Comparison of ENCODE assay signal across 13 cellular contexts in genomic region chr19:49058592-49058991, GRCh38. TPM values are rescaled to one million over a fixed set of nuclear protein-coding genes. Genes with fewer than 3 reads are reported as not detected.
DNase-seq lines count a peak whose midpoint lies in the region; ATAC-seq, FAIRE-seq and TF ChIP-seq lines count a peak whose summit lies in the region.
"Had no signal": no experiment of that assay in that cellular context is flagged by ENCODE, and none has a peak within 500 bp of the region (broad histone marks: within the 10 kb centered on the region; RNA-seq: fewer than 3 reads in every experiment).

No MANE protein-coding gene starts in this region.

- H3K4me3 ChIP-seq in GM12878 (no peak overlapping the region), mesendoderm (ENCODE audit: low read length) (no peak overlapping the region)
- H3K4me3 ChIP-seq: testis had no signal

- H3K27me3 ChIP-seq in GM12878 (replicated peaks in 1 of 2; ENCODE audit: control insufficient read depth in 2 of 2, insufficient read depth in 2 of 2, low read length in 1 of 2) (peaks cover 3 to 16% of the 10 kb centered on the region in 2 experiments; a peak in 3 of 4 replicates), mesendoderm (ENCODE audit: insufficient read depth, low read length, poor library complexity) (peaks cover 2% of the 10 kb centered on the region)
- H3K27me3 ChIP-seq: testis had no signal

- POLR2A ChIA-PET in GM12878 (lab: Charles Lee) = no interaction called here

- in situ Hi-C loops in GM13976 (cut with MboI; ENCODE audit: low sequenced_read_pairs, unreplicated experiment) = no loop called here
- in situ Hi-C loops in GM12878 (cut with MboI) = no loop called here

- RAD21 ChIA-PET in GM12878 (lab: Charles Lee; ENCODE audit: unreplicated experiment) = no interaction called here

- peak; percentile 22 for DNase-seq in DMS53 (lab: John Stamatoyannopoulos, UW)
- no peak for DNase-seq in DMS53 treated with DMSO at 0.1 percent for 48 hours (lab: John Stamatoyannopoulos, UW; ENCODE audit: unreplicated experiment)
- DNase-seq in GM13976 (ENCODE audit: low spot score) = peak; percentile 55
- no peak for DNase-seq in GM12878 (ENCODE audit: low read depth, low spot score)
- DNase-seq in mesendoderm = peak; percentile 41
- no peak for DNase-seq in amniotic stem cell (lab: John Stamatoyannopoulos, UW)
- no peak for DNase-seq in SKM-1 (lab: John Stamatoyannopoulos, UW; ENCODE audit: unreplicated experiment)
- DNase-seq: NCI-H510A treated with DMSO at 0.1 percent for 48 hours, testis had no signal

- H4K20me1 ChIP-seq in GM12878 (ENCODE audit: control insufficient read depth, insufficient read depth) = no peaks in the 10 kb centered on the region

- intact Hi-C loops in GM12878 (cut with micrococcal nuclease; ENCODE audit: unreplicated experiment) = no loop called here

- TF ChIP-seq CTCF in GM13976 (IDR thresholded peaks at IDR 0.05; ENCODE audit: borderline replicate concordance, control extremely low read depth, extremely low read depth, insufficient read depth, missing control alignments) = no peak
- no peak for TF ChIP-seq CTCF in GM12878 (IDR thresholded peaks at IDR 0.05 in 2 of 3, conservative IDR thresholded peaks at IDR 0.05 in 1 of 3; ENCODE audit: control insufficient read depth in 2 of 3, extremely low read depth in 1 of 3, insufficient read depth in 1 of 3, low read depth in 3 of 3, low read length in 3 of 3)

- H3K79me1 ChIP-seq in mesendoderm (ENCODE audit: low read length) = no peaks in the 10 kb centered on the region

- no peaks in the 10 kb centered on the region for H3K9me3 ChIP-seq in GM12878 (replicated peaks; ENCODE audit: control insufficient read depth, insufficient read depth, low read length)
- H3K9me3 ChIP-seq: testis had no signal

- H3K36me3 ChIP-seq in GM12878 (ENCODE audit: control insufficient read depth in 2 of 2, insufficient read depth in 2 of 2, low read length in 1 of 2) = no peaks in the 10 kb centered on the region
- H3K36me3 ChIP-seq in mesendoderm (ENCODE audit: control insufficient read depth, insufficient read depth, low read length) = no peaks in the 10 kb centered on the region

- H2AK5ac ChIP-seq in mesendoderm (ENCODE audit: low read length) = no peak overlapping the region

- TF ChIP-seq EP300 in GM12878 (IDR thresholded peaks at IDR 0.05; ENCODE audit: borderline replicate concordance in 1 of 2, control insufficient read depth in 1 of 2, low read depth in 2 of 2, low read length in 2 of 2) = no peak

- no peaks in the 10 kb centered on the region for H3K79me2 ChIP-seq in GM12878 (ENCODE audit: control insufficient read depth, insufficient read depth, low read length)
- no peaks in the 10 kb centered on the region for H3K79me2 ChIP-seq in mesendoderm (ENCODE audit: control insufficient read depth, insufficient read depth, low read length)

- TF ChIP-seq POLR2A in GM12878 (IDR thresholded peaks at IDR 0.05; ENCODE audit: low read depth, low read length) = no peak

- WGBS in GM12878 (ENCODE audit: insufficient coverage, insufficient replicate concordance, low lambda C conversion rate, missing lambda C conversion rate) = 35% methylated on average over 10 of the region's 10 CpGs
- WGBS in mesendoderm (ENCODE audit: extremely low coverage, insufficient coverage, low lambda C conversion rate) = no CpG with 5 or more reads among the region's 10 CpGs

- no peak overlapping the region for H3K4ac ChIP-seq in mesendoderm (ENCODE audit: low read depth, low read length)

- ATAC-seq in GM12878 = peak; percentile 37; the same call in 2 of the 3 replicates
- ATAC-seq in HG03521 (IDR thresholded peaks at IDR 0.05; ENCODE audit: unreplicated experiment) = no peak

- FAIRE-seq in GM12878 (lab: Jason Lieb, UNC) = no peak
- FAIRE-seq: A204.1 had no signal

- no TSS peak for BruUV-seq in GM12878 (replicated peaks; lab: Mats Ljungman, UMichigan)

- H3K56ac ChIP-seq in mesendoderm (ENCODE audit: low read length) = no peak overlapping the region

- no peak overlapping the region for H3K23ac ChIP-seq in mesendoderm (ENCODE audit: low read length)

- H3K9ac ChIP-seq in GM12878 (ENCODE audit: control insufficient read depth, insufficient read depth, low read length) = no peak overlapping the region
- H3K9ac ChIP-seq in mesendoderm (ENCODE audit: low read length) = no peak overlapping the region

- CTCF ChIA-PET in GM12878 (lab: Yijun Ruan, JAX) = interaction anchor here (1.2 kb wide), 1 partner anchor 48 kb away, joined by 3 read pairs; no protein-coding TSS in a partner anchor

- no peak overlapping the region for H3K4me2 ChIP-seq in GM12878 (ENCODE audit: control insufficient read depth, insufficient read depth)
- no peak overlapping the region for H3K4me2 ChIP-seq in mesendoderm (ENCODE audit: low read length)

- no peak overlapping the region for H2BK15ac ChIP-seq in mesendoderm (replicated peaks; ENCODE audit: low read depth)

- SMC1A ChIA-PET in GM12878 (lab: Charles Lee; ENCODE audit: uncharacterized antibody, unreplicated experiment) = no interaction called here

- no peak overlapping the region for H4K8ac ChIP-seq in mesendoderm (ENCODE audit: low read depth, low read length)

- H2BK120ac ChIP-seq in mesendoderm (ENCODE audit: low read depth, low read length) = no peak overlapping the region

- H2BK5ac ChIP-seq in mesendoderm (ENCODE audit: low read length) = no peak overlapping the region

- H3K27ac ChIP-seq in GM12878 (ENCODE audit: control insufficient read depth, insufficient read depth) (no peak overlapping the region), mesendoderm (ENCODE audit: low read depth, low read length) (no peak overlapping the region)
- H3K27ac ChIP-seq: testis had no signal

- no peak overlapping the region for H2AFZ ChIP-seq in GM12878 (ENCODE audit: control insufficient read depth, low read depth, low read length)

- H3K18ac ChIP-seq in mesendoderm (ENCODE audit: low read length) = no peak overlapping the region

- TF ChIP-seq RAD21 in GM12878 (IDR thresholded peaks at IDR 0.05; ENCODE audit: insufficient read depth, low read depth, low read length) = no peak

- no peak overlapping the region for H4K5ac ChIP-seq in mesendoderm (ENCODE audit: low read length)

- no peaks in the 10 kb centered on the region for H3K4me1 ChIP-seq in GM12878 (ENCODE audit: control insufficient read depth, insufficient read depth, low read length)
- no peaks in the 10 kb centered on the region for H3K4me1 ChIP-seq in mesendoderm (ENCODE audit: control insufficient read depth, low read depth, low read length)

RNA-seq across cellular contexts. Expression of gene CGB7, which starts 1.0 kb away (rescaled TPM):
- total RNA-seq in GM12878 (2013; cell fraction: nucleolus; rRNA removed) = not detected in 2 replicates
- total RNA-seq in GM12878 (2014; rRNA removed) (not detected in 2 replicates), GM12878 (2014; rRNA removed; fragmentation: Illumina TruSeq; extraction: Trizol) (not detected in 2 replicates), GM12878 (2021) (not detected in 2 replicates)
- polyA plus RNA-seq in GM12878 (2011; ENCODE audit: low read depth) = 0.09 TPM
- polyA plus RNA-seq in GM12878 (2011; rRNA removed) (not detected in 2 replicates), GM12878 (2014; fragmentation: Illumina TruSeq; extraction: Trizol) (not detected in 2 replicates), GM12878 (2014; fragmentation: Nextera tagmentation; extraction: Ambion mirVana) (not detected), GM12878 (2014; rRNA removed) (not detected in 2 replicates), GM12878 (2016; fragmentation: Nextera tagmentation; extraction: Ambion mirVana) (under 1 TPM in 1 of 2 experiments, not detected in 1; 0.06 TPM)
- not detected in 2 replicates for polyA plus RNA-seq in GM12878 (2011; cell fraction: cytosol; rRNA removed)
- 0.20 and 0.24 TPM in 2 replicates for polyA plus RNA-seq in GM12878 (2011; cell fraction: nucleus; rRNA removed)
- not detected in 2 replicates for polyA plus RNA-seq in GM12878 (2012)
- polyA minus RNA-seq in GM12878 (2011; rRNA and poly(A)+ RNA removed) = not detected in 2 replicates
- polyA minus RNA-seq in GM12878 (2011; cell fraction: cytosol; rRNA and poly(A)+ RNA removed) = not detected in 2 replicates
- not detected in 2 replicates for polyA minus RNA-seq in GM12878 (2011; cell fraction: nucleus; rRNA and poly(A)+ RNA removed)
- polyA plus RNA-seq in mesendoderm (2013, experiment 1 of 2) = 0.29 TPM
- polyA plus RNA-seq in mesendoderm (2013, experiment 2 of 2) = 0.10 TPM
- total RNA-seq: T-cell had no signal

RNA-seq across cellular contexts. Expression of gene NTF4, which starts 6.0 kb away (rescaled TPM):
- total RNA-seq in GM12878 (2013; cell fraction: nucleolus; rRNA removed) = not detected in 2 replicates
- total RNA-seq in GM12878 (2014; rRNA removed) (not detected in 2 replicates), GM12878 (2014; rRNA removed; fragmentation: Illumina TruSeq; extraction: Trizol) (not detected in 2 replicates), GM12878 (2021) (not detected in 2 replicates)
- not detected for polyA plus RNA-seq in GM12878 (2011; ENCODE audit: low read depth)
- polyA plus RNA-seq in GM12878 (2011; rRNA removed) (not detected in 2 replicates), GM12878 (2014; fragmentation: Illumina TruSeq; extraction: Trizol) (not detected in 2 replicates), GM12878 (2014; fragmentation: Nextera tagmentation; extraction: Ambion mirVana) (not detected), GM12878 (2014; rRNA removed) (not detected in 2 replicates), GM12878 (2016; fragmentation: Nextera tagmentation; extraction: Ambion mirVana) (not detected)
- 0.06 and 0.08 TPM in 2 replicates for polyA plus RNA-seq in GM12878 (2011; cell fraction: cytosol; rRNA removed)
- 0.18 TPM in 1 of 2 replicates, not detected in the other for polyA plus RNA-seq in GM12878 (2011; cell fraction: nucleus; rRNA removed)
- polyA plus RNA-seq in GM12878 (2012) = not detected in 2 replicates
- not detected in 2 replicates for polyA minus RNA-seq in GM12878 (2011; rRNA and poly(A)+ RNA removed)
- polyA minus RNA-seq in GM12878 (2011; cell fraction: cytosol; rRNA and poly(A)+ RNA removed) = not detected in 2 replicates
- polyA minus RNA-seq in GM12878 (2011; cell fraction: nucleus; rRNA and poly(A)+ RNA removed) = not detected in 2 replicates
- 0.44 TPM for polyA plus RNA-seq in mesendoderm (2013, experiment 1 of 2)
- polyA plus RNA-seq in mesendoderm (2013, experiment 2 of 2) = 0.53 TPM
- total RNA-seq: dermis microvascular lymphatic vessel endothelial cell, T-cell had no signal

RNA-seq across cellular contexts. Expression of gene CGB8, which starts 9.7 kb away (rescaled TPM):
- total RNA-seq in GM12878 (2013; cell fraction: nucleolus; rRNA removed) = not detected in 2 replicates
- total RNA-seq in GM12878 (2014; rRNA removed) (not detected in 2 replicates), GM12878 (2014; rRNA removed; fragmentation: Illumina TruSeq; extraction: Trizol) (not detected in 2 replicates), GM12878 (2021) (not detected in 2 replicates)
- not detected for polyA plus RNA-seq in GM12878 (2011; ENCODE audit: low read depth)
- polyA plus RNA-seq in GM12878 (2011; rRNA removed) (not detected in 2 replicates), GM12878 (2014; fragmentation: Illumina TruSeq; extraction: Trizol) (not detected in 2 replicates), GM12878 (2014; fragmentation: Nextera tagmentation; extraction: Ambion mirVana) (not detected), GM12878 (2014; rRNA removed) (not detected in 2 replicates), GM12878 (2016; fragmentation: Nextera tagmentation; extraction: Ambion mirVana) (not detected)
- not detected in 2 replicates for polyA plus RNA-seq in GM12878 (2011; cell fraction: cytosol; rRNA removed)
- polyA plus RNA-seq in GM12878 (2011; cell fraction: nucleus; rRNA removed) = not detected in 2 replicates
- polyA plus RNA-seq in GM12878 (2012) = not detected in 2 replicates
- polyA minus RNA-seq in GM12878 (2011; rRNA and poly(A)+ RNA removed) = not detected in 2 replicates
- not detected in 2 replicates for polyA minus RNA-seq in GM12878 (2011; cell fraction: cytosol; rRNA and poly(A)+ RNA removed)
- not detected in 2 replicates for polyA minus RNA-seq in GM12878 (2011; cell fraction: nucleus; rRNA and poly(A)+ RNA removed)
- polyA plus RNA-seq in mesendoderm (2013, experiment 1 of 2) = not detected
- polyA plus RNA-seq in mesendoderm (2013, experiment 2 of 2) = 0.15 TPM
- total RNA-seq: dermis microvascular lymphatic vessel endothelial cell, T-cell had no signal

RNA-seq across cellular contexts. Expression of gene KCNA7, which starts 13.9 kb away (rescaled TPM):
- not detected in 2 replicates for total RNA-seq in GM12878 (2013; cell fraction: nucleolus; rRNA removed)
- total RNA-seq in GM12878 (2014; rRNA removed) = not detected in 2 replicates
- total RNA-seq in GM12878 (2014; rRNA removed; fragmentation: Illumina TruSeq; extraction: Trizol) = not detected in 2 replicates
- total RNA-seq in GM12878 (2021) = not detected in 2 replicates
- polyA plus RNA-seq in GM12878 (2011; ENCODE audit: low read depth) = not detected
- polyA plus RNA-seq in GM12878 (2011; rRNA removed) = not detected in 2 replicates
- not detected in 2 replicates for polyA plus RNA-seq in GM12878 (2011; cell fraction: cytosol; rRNA removed)
- not detected in 2 replicates for polyA plus RNA-seq in GM12878 (2011; cell fraction: nucleus; rRNA removed)
- not detected in 2 replicates for polyA plus RNA-seq in GM12878 (2012)
- not detected in 2 replicates for polyA plus RNA-seq in GM12878 (2014; fragmentation: Illumina TruSeq; extraction: Trizol)
- not detected for polyA plus RNA-seq in GM12878 (2014; fragmentation: Nextera tagmentation; extraction: Ambion mirVana)
- not detected in 2 replicates for polyA plus RNA-seq in GM12878 (2014; rRNA removed)
- polyA plus RNA-seq in GM12878 (2016; fragmentation: Nextera tagmentation; extraction: Ambion mirVana) = not detected
- polyA minus RNA-seq in GM12878 (2011; rRNA and poly(A)+ RNA removed) = not detected in 2 replicates
- not detected in 2 replicates for polyA minus RNA-seq in GM12878 (2011; cell fraction: cytosol; rRNA and poly(A)+ RNA removed)
- polyA minus RNA-seq in GM12878 (2011; cell fraction: nucleus; rRNA and poly(A)+ RNA removed) = not detected in 2 replicates
- 0.01 TPM for polyA plus RNA-seq in mesendoderm (2013, experiment 1 of 2)
- 0.03 TPM for polyA plus RNA-seq in mesendoderm (2013, experiment 2 of 2)
- total RNA-seq: dermis microvascular lymphatic vessel endothelial cell, T-cell had no signal

RNA-seq across cellular contexts. Expression of gene CGB5, which starts 14.9 kb away (rescaled TPM):
- total RNA-seq in GM12878 (2013; cell fraction: nucleolus; rRNA removed) = not detected in 2 replicates
- total RNA-seq in GM12878 (2014; rRNA removed) (not detected in 2 replicates), GM12878 (2014; rRNA removed; fragmentation: Illumina TruSeq; extraction: Trizol) (not detected in 2 replicates), GM12878 (2021) (not detected in 2 replicates)
- not detected for polyA plus RNA-seq in GM12878 (2011; ENCODE audit: low read depth)
- polyA plus RNA-seq in GM12878 (2011; rRNA removed) (not detected in 2 replicates), GM12878 (2014; fragmentation: Illumina TruSeq; extraction: Trizol) (not detected in 2 replicates), GM12878 (2014; fragmentation: Nextera tagmentation; extraction: Ambion mirVana) (not detected), GM12878 (2014; rRNA removed) (not detected in 2 replicates), GM12878 (2016; fragmentation: Nextera tagmentation; extraction: Ambion mirVana) (not detected)
- not detected in 2 replicates for polyA plus RNA-seq in GM12878 (2011; cell fraction: cytosol; rRNA removed)
- not detected in 2 replicates for polyA plus RNA-seq in GM12878 (2011; cell fraction: nucleus; rRNA removed)
- not detected in 2 replicates for polyA plus RNA-seq in GM12878 (2012)
- not detected in 2 replicates for polyA minus RNA-seq in GM12878 (2011; rRNA and poly(A)+ RNA removed)
- not detected in 2 replicates for polyA minus RNA-seq in GM12878 (2011; cell fraction: cytosol; rRNA and poly(A)+ RNA removed)
- polyA minus RNA-seq in GM12878 (2011; cell fraction: nucleus; rRNA and poly(A)+ RNA removed) = not detected in 2 replicates
- 0.06 TPM for polyA plus RNA-seq in mesendoderm (2013, experiment 1 of 2)
- polyA plus RNA-seq in mesendoderm (2013, experiment 2 of 2) = not detected
- total RNA-seq: dermis microvascular lymphatic vessel endothelial cell, T-cell had no signal

Comparison
In these comparisons a context has a peak if more than half of its experiments do, and no peak if none do; other contexts are left out.
1. DNase-seq: peak in DMS53 (single experiment), GM13976 (single experiment) and mesendoderm (single experiment); none in DMS53 treated with DMSO at 0.1 percent for 48 hours (single experiment), GM12878 (single experiment), amniotic stem cell (single experiment) and SKM-1 (single experiment).